ENCODE assay signal across 7 cellular contexts in genomic region chr1:65146908-65147423, GRCh38. TPM values are rescaled to one million over a fixed set of nuclear protein-coding genes. Genes with fewer than 3 reads are reported as not detected.
DNase-seq lines count a peak whose midpoint lies in the region; ATAC-seq and TF ChIP-seq lines count a peak whose summit lies in the region.

No MANE protein-coding gene starts in this region.

- peak overlapping the region; percentile 97 for H3K4me2 ChIP-seq in smooth muscle cell

- H3K9me3 ChIP-seq in SJSA1 (replicated peaks) (no peaks in the 10 kb centered on the region), smooth muscle cell (replicated peaks; ENCODE audit: low read depth) (no peaks in the 10 kb centered on the region)

- H3K27ac ChIP-seq in SJSA1 (no peak overlapping the region), foreskin keratinocyte (no peak overlapping the region), smooth muscle cell (ENCODE audit: low read depth) (no peak overlapping the region)

- ATAC-seq in GM21717 (IDR thresholded peaks at IDR 0.05; ENCODE audit: unreplicated experiment) (peak; percentile 2), foreskin keratinocyte (peak; percentile 5), GM19467 (IDR thresholded peaks at IDR 0.05; ENCODE audit: unreplicated experiment) (no peak), HG03439 (IDR thresholded peaks at IDR 0.05; ENCODE audit: unreplicated experiment) (no peak)

- H3K9ac ChIP-seq in smooth muscle cell (ENCODE audit: low read depth) = no peak overlapping the region

- no peak for DNase-seq in SJSA1 (ENCODE audit: low read depth in 1 of 2, low spot score in 2 of 2)
- peak in 1 of 2 donors; percentile 26 for DNase-seq in foreskin keratinocyte
- DNase-seq in smooth muscle cell (lab: John Stamatoyannopoulos, UW; ENCODE audit: unreplicated experiment) = no peak
- DNase-seq in NCI-H69 (lab: John Stamatoyannopoulos, UW) = no peak

- H3K36me3 ChIP-seq in SJSA1 (no peaks in the 10 kb centered on the region), smooth muscle cell (ENCODE audit: low read depth) (no peaks in the 10 kb centered on the region)

- peaks cover 15% of the 10 kb centered on the region for H3K79me2 ChIP-seq in smooth muscle cell (ENCODE audit: low read depth)

- H3K4me3 ChIP-seq in SJSA1 (peak overlapping the region; percentile 9), smooth muscle cell (peak overlapping the region; percentile 81)

- H3K4me1 ChIP-seq in SJSA1 (replicated peaks) (peaks cover 9% of the 10 kb centered on the region), foreskin keratinocyte (peaks cover 4% of the 10 kb centered on the region), smooth muscle cell (ENCODE audit: low read depth) (peaks cover 25% of the 10 kb centered on the region)

- peaks cover 25% of the 10 kb centered on the region for H4K20me1 ChIP-seq in smooth muscle cell (ENCODE audit: low read depth)

- 10% methylated on average over 20 of the region's 20 CpGs for WGBS in smooth muscle cell (ENCODE audit: low lambda C conversion rate)

- peaks cover 49% of the 10 kb centered on the region for H3K27me3 ChIP-seq in SJSA1 (replicated peaks)
- H3K27me3 ChIP-seq in foreskin keratinocyte = no peaks in the 10 kb centered on the region
- peaks cover 28% of the 10 kb centered on the region for H3K27me3 ChIP-seq in smooth muscle cell (ENCODE audit: low read depth)

- TF ChIP-seq CTCF in foreskin keratinocyte (conservative IDR thresholded peaks at IDR 0.05) (no peak), smooth muscle cell (IDR thresholded peaks at IDR 0.05; ENCODE audit: borderline replicate concordance, insufficient read depth, poor library complexity, severe bottlenecking) (no peak)

- H3F3A ChIP-seq in smooth muscle cell (ENCODE audit: low read depth) = peaks cover 10% of the 10 kb centered on the region

- H2AFZ ChIP-seq in smooth muscle cell (ENCODE audit: low read depth) = peak overlapping the region; percentile 94

RNA-seq across cellular contexts. Expression of gene AK4, which starts 1.0 kb away (rescaled TPM):
- total RNA-seq in SJSA1 (2014; rRNA removed; shearing (Covaris generic)) = under 0.01 and 0.21 TPM in 2 replicates
- total RNA-seq in foreskin keratinocyte (14.5 and 34.6 TPM in 2 replicates), smooth muscle cell (61.4 and 72.4 TPM in 2 replicates)
- polyA plus RNA-seq in foreskin keratinocyte (7.8 and 19.8 TPM in 2 replicates), smooth muscle cell (52.9 and 68.0 TPM in 2 replicates)

Comparison
In these comparisons a context has a peak if more than half of its experiments do, and no peak if none do; other contexts are left out.
1. ATAC-seq: peak in GM21717 (single experiment) and foreskin keratinocyte (single experiment); none in GM19467 (single experiment) and HG03439 (single experiment).
2. RNA of gene AK4, which starts 1.0 kb away (total RNA-seq): 61.4 to 72.4 TPM in smooth muscle cell and 14.5 to 34.6 TPM in foreskin keratinocyte; under 0.01 to 0.21 TPM in SJSA1; every median in the first group is over 10 times any median in the second.